1 cellular context compared by ENCODE assay signal in genomic region chr16:82738699-82739098, GRCh38.
TF ChIP-seq lines count a peak whose summit lies in the region.

No MANE protein-coding gene starts in this region.

TF ChIP-seq in IMR-90, 13 proteins besides CTCF, POLR2A, EP300 and RAD21:
- TF ChIP-seq SMC3 (IDR thresholded peaks at IDR 0.05; ENCODE audit: low read depth, low read length): 0 out of 2 replicates have a peak, but pooled peaks have one; percentile 29
- TF ChIP-seq CHD1 (IDR thresholded peaks at IDR 0.05; ENCODE audit: low read depth, low read length): no peak
- no peak for TF ChIP-seq RCOR1 (IDR thresholded peaks at IDR 0.05; ENCODE audit: insufficient replicate concordance, low read length)
TF ChIP-seq in IMR-90: peak in this region for 1.
